9 cellular contexts compared by ENCODE assay signal in the genomic region with DNA sequence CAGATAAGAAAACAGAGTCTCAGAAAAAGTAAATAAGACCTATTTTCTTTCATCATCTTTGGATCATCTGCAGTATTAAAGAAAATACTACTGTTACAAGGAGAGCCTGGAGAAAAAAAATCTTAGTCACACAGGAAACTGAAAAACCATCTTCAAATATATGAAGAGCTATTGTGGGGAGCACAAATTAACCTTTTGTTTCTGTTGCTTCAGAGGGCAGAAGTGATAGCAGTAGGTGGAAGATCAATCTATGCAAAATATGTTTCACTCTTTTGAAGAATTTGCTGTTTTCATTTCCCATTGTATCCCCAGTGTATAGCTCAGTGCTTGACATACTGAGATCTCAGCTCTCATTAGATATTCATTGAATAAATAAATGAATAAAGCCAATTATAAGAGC. TPM values are rescaled to one million over a fixed set of nuclear protein-coding genes. Genes with fewer than 3 reads are reported as not detected.
A peak's percentile ranks its signal among the peaks of the same experiment; 100 is the strongest.
DNase-seq lines count a peak whose midpoint lies in the region; ATAC-seq and TF ChIP-seq lines count a peak whose summit lies in the region.
"Had no signal": no experiment of that assay in that cellular context is flagged by ENCODE, and none has a peak within 500 bp of the region (broad histone marks: within the 10 kb centered on the region; RNA-seq: fewer than 3 reads in every experiment).

No MANE protein-coding gene starts in this region.

- no peaks in the 10 kb centered on the region for H4K20me1 ChIP-seq in BLaER1
- H4K20me1 ChIP-seq in PC-3 (ENCODE audit: low read length) = no peaks in the 10 kb centered on the region

- peaks cover 33% of the 10 kb centered on the region for H3K4me1 ChIP-seq in BLaER1
- peaks cover 22% of the 10 kb centered on the region for H3K4me1 ChIP-seq in PC-3 (ENCODE audit: insufficient read depth, low read length)
- H3K4me1 ChIP-seq in thyroid gland = no peaks in the 10 kb centered on the region
- H3K4me1 ChIP-seq: lower lobe of right lung had no signal

- H3K27me3 Mint-ChIP-seq in type B pancreatic cell = no peaks in the 10 kb centered on the region

- H3K9ac ChIP-seq in BLaER1 (no peak overlapping the region), PC-3 (ENCODE audit: low read length) (no peak overlapping the region)

- H3K27me3 ChIP-seq in BLaER1 (no peaks in the 10 kb centered on the region), PC-3 (ENCODE audit: low read length) (no peaks in the 10 kb centered on the region), thyroid gland (no peaks in the 10 kb centered on the region)

- no peak overlapping the region for H2AFZ ChIP-seq in PC-3 (ENCODE audit: low read length)

- H3K4me2 ChIP-seq in BLaER1 = peak overlapping the region; percentile 28; the same call in 1 of the 2 replicates
- no peak overlapping the region for H3K4me2 ChIP-seq in PC-3 (ENCODE audit: low read length)

- TF ChIP-seq CTCF in PC-3 (conservative IDR thresholded peaks at IDR 0.05; ENCODE audit: low read depth, low read length) = no peak
- TF ChIP-seq CTCF in type B pancreatic cell (conservative IDR thresholded peaks at IDR 0.05) = no peak
- no peak for TF ChIP-seq CTCF in thyroid gland (IDR thresholded peaks at IDR 0.05)

- no peak overlapping the region for H3K4me3 Mint-ChIP-seq in type B pancreatic cell

- H3K36me3 ChIP-seq in BLaER1 (no peaks in the 10 kb centered on the region), PC-3 (ENCODE audit: low read depth, low read length) (no peaks in the 10 kb centered on the region), thyroid gland (no peaks in the 10 kb centered on the region)
- H3K36me3 ChIP-seq: lower lobe of right lung had no signal

- H3K4me3 ChIP-seq in BLaER1 = no peak overlapping the region
- no peak overlapping the region for H3K4me3 ChIP-seq in PC-3 (ENCODE audit: low read length)
- H3K4me3 ChIP-seq in thyroid gland (replicated peaks in 1 of 3) = no peak overlapping the region
- H3K4me3 ChIP-seq: lower lobe of right lung had no signal

- H3K9me2 ChIP-seq in PC-3 (replicated peaks; ENCODE audit: low read length) = no peaks in the 10 kb centered on the region

- H3K79me2 ChIP-seq in PC-3 (ENCODE audit: low read length) = no peaks in the 10 kb centered on the region

- no peak for TF ChIP-seq POLR2A in thyroid gland (IDR thresholded peaks at IDR 0.05)

- no peaks in the 10 kb centered on the region for H3K4me1 Mint-ChIP-seq in type B pancreatic cell (ENCODE audit: unreplicated experiment)

- H3K36me3 Mint-ChIP-seq in type B pancreatic cell = no peaks in the 10 kb centered on the region

- in situ Hi-C loops in KBM-7 (cut with MboI; ENCODE audit: low pct_unique_long_range_greater_than_20kb, low sequenced_read_pairs) = no loop called here

- DNase-seq in PC-3 (peak; percentile 10), KBM-7 (no peak), type B pancreatic cell (ENCODE audit: extremely low spot score, unreplicated experiment) (no peak), thyroid gland (no peak), NK-92 (lab: John Stamatoyannopoulos, UW; ENCODE audit: unreplicated experiment) (no peak)
- DNase-seq: lower lobe of right lung had no signal

- intact Hi-C loops in PC-3 (cut with micrococcal nuclease) (no loop called here), thyroid gland (cut with DNase I) (no loop called here)

- H3K27ac Mint-ChIP-seq in type B pancreatic cell = no peak overlapping the region

- H3F3A ChIP-seq in PC-3 (ENCODE audit: low read length, unreplicated experiment) = no peaks in the 10 kb centered on the region

- no peaks in the 10 kb centered on the region for H3K9me3 Mint-ChIP-seq in type B pancreatic cell

- POLR2A ChIA-PET in PC-3 (lab: Charles Lee; ENCODE audit: unreplicated experiment) = no interaction called here

- no peaks in the 10 kb centered on the region for H3K9me3 ChIP-seq in BLaER1
- H3K9me3 ChIP-seq in PC-3 (ENCODE audit: low read length) = no peaks in the 10 kb centered on the region
- no peaks in the 10 kb centered on the region for H3K9me3 ChIP-seq in thyroid gland
- H3K9me3 ChIP-seq: lower lobe of right lung had no signal

- peak; percentile 39 for ATAC-seq in GM19025 (IDR thresholded peaks at IDR 0.05; ENCODE audit: low read depth, unreplicated experiment)
- peak; percentile 66 for ATAC-seq in HG02798 (IDR thresholded peaks at IDR 0.05; ENCODE audit: poor library complexity, unreplicated experiment)
- ATAC-seq in PC-3 = peak; percentile 42
- ATAC-seq: lower lobe of right lung had no signal

- H3K27ac ChIP-seq in BLaER1 (no peak overlapping the region), PC-3 (ENCODE audit: low read length) (0 out of 2 replicates have a peak overlapping the region, but pooled peaks have one; percentile 23), thyroid gland (no peak overlapping the region)
- H3K27ac ChIP-seq: lower lobe of right lung had no signal

- no TSS peak for BruUV-seq in PC-3 (replicated peaks; lab: Mats Ljungman, UMichigan)

- CTCF ChIA-PET in PC-3 (lab: Charles Lee) = interaction anchor here (0.6 to 0.8 kb wide), 2 partner anchors 12 to 13 kb away, joined by 3 to 8 read pairs; a partner anchor contains a TSS

RNA-seq across cellular contexts. Expression of a gene that starts 13.1 kb away (rescaled TPM):
- total RNA-seq in PC-3 (2014; rRNA removed) = 10.1 and 16.0 TPM in 2 replicates
- total RNA-seq in type B pancreatic cell (ENCODE audit: low replicate concordance) = 58.1 and 97.7 TPM in 2 replicates
- total RNA-seq in thyroid gland = 100 to 1,000 TPM in 1 of 4 donors, 10 to 100 TPM in 3; 29.6 to 111 (median 34.0) TPM
